In the genomic region with DNA sequence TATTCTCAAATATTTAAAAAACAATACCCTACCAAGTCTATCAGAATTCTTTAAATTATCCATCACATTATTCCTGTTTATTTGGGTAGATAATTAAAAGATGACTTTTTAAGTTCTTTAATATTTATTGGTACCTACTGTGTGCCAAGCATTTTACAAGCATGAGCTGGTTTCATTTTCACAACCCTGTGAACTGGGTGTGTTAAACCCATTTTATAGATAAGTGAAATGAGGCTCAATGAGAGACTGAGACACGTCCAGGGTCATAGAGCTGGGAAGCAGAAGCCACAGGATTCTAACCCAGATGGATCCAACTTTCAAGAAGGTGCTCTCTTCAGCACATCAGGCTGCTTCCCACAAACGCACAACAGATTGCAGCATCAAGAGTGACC, we compare ENCODE assay signal across 19 cellular contexts. TPM values are rescaled to one million over a fixed set of nuclear protein-coding genes. Genes with fewer than 3 reads are reported as not detected.
"Had no signal": no experiment of that assay in that cellular context is flagged by ENCODE, and none has a peak within 500 bp of the region (broad histone marks: within the 10 kb centered on the region; RNA-seq: fewer than 3 reads in every experiment).

No MANE protein-coding gene starts in this region.

- DNase-seq: Karpas-422, KG1, MG63, NCI-H1092, NCI-H1105 treated with DMSO at 0.1 percent for 48 hours, NCI-H1417 treated with DMSO at 0.1 percent for 48 hours, NCI-H146, NCI-H187, NCI-H2029, NCI-H2081 treated with DMSO at 0.1 percent for 48 hours, NCI-H226, NCI-H510A, NCI-H774, Right ventricle myocardium superior, RPMI8226, SIG-M5 had no signal

- H3K27ac ChIP-seq: SJSA1, SK-N-MC had no signal

RNA-seq across cellular contexts. Expression of a gene that starts 12.3 kb away (rescaled TPM):
- total RNA-seq: HT-29, SJSA1 had no signal
